21 cellular contexts compared by ENCODE assay signal in the genomic region with DNA sequence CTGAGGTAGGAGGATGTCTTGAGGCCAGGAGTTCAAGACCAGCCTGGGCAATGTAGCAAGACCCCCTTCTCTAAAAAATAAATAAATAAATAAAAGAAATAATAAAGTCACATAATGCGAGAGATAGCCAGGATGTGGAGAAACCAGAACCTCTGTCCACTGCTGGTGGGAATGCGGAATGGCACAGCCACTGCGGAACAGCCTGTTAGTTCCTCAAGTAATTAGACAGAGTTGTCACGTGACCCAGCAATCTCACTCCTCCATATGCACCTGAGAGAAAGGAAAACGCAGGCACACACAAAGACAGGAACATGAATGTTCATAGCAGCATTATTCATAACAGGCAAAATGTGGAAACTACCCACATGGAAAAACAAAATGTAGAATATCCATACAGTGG. TPM values are rescaled to one million over a fixed set of nuclear protein-coding genes. Genes with fewer than 3 reads are reported as not detected.
A peak's percentile ranks its signal among the peaks of the same experiment; 100 is the strongest.
DNase-seq lines count a peak whose midpoint lies in the region; ATAC-seq, FAIRE-seq and TF ChIP-seq lines count a peak whose summit lies in the region.
"Had no signal": no experiment of that assay in that cellular context is flagged by ENCODE, and none has a peak within 500 bp of the region (broad histone marks: within the 10 kb centered on the region; RNA-seq: fewer than 3 reads in every experiment).

No MANE protein-coding gene starts in this region.

- H3K9ac ChIP-seq in HepG2 (ENCODE audit: insufficient read depth, low read depth, low read length), result no peak overlapping the region

- TF ChIP-seq POLR2A in HepG2 (IDR thresholded peaks at IDR 0.05; ENCODE audit: insufficient read depth in 1 of 2, low read depth in 2 of 2, low read length in 2 of 2) (no peak), right lobe of liver (IDR thresholded peaks at IDR 0.05) (no peak)

- CTCF ChIA-PET in HepG2 (lab: Yijun Ruan, JAX; ENCODE audit: low intra/inter-chr PET ratio, low total read pairs), result no interaction called here

- H3K79me2 ChIP-seq in HepG2 (ENCODE audit: insufficient read depth, low read length), result no peaks in the 10 kb centered on the region

- H3K27ac ChIP-seq in HepG2 (ENCODE audit: extremely low read length, insufficient read depth, low read length), result no peak overlapping the region
- no peak overlapping the region for H3K27ac ChIP-seq in right lobe of liver
- no peak overlapping the region for H3K27ac ChIP-seq in aorta (ENCODE audit: low read depth in 1 of 2, low read length in 2 of 2)

- POLR2A ChIA-PET in HepG2 (lab: Yijun Ruan, JAX), result no interaction called here

- no TSS peak for BruUV-seq in HepG2 (replicated peaks; lab: Mats Ljungman, UMichigan)

- TF ChIP-seq RAD21 in HepG2 (CRISPR knock-in tag; IDR thresholded peaks at IDR 0.05), result no peak

- no peak overlapping the region for H3K4me3 ChIP-seq in HepG2 (replicated peaks in 1 of 3; ENCODE audit: insufficient read depth in 1 of 3, low read depth in 2 of 3, low read length in 3 of 3)
- no peak overlapping the region for H3K4me3 ChIP-seq in right lobe of liver
- no peak overlapping the region for H3K4me3 ChIP-seq in astrocyte of the spinal cord (ENCODE audit: low read depth, low read length)
- no peak overlapping the region for H3K4me3 ChIP-seq in aorta (ENCODE audit: low read length in 2 of 2)
- H3K4me3 ChIP-seq: lung had no signal

- no peak for TF ChIP-seq EP300 in HepG2 (IDR thresholded peaks at IDR 0.05; ENCODE audit: low read depth in 2 of 2, low read length in 2 of 2)
- TF ChIP-seq EP300 in HepG2 (CRISPR knock-in tag; IDR thresholded peaks at IDR 0.05; ENCODE audit: borderline replicate concordance), result no peak

- no peak overlapping the region for H2AFZ ChIP-seq in HepG2 (ENCODE audit: low read length)

- H3K27me3 ChIP-seq in HepG2 (ENCODE audit: control insufficient read depth in 1 of 2, insufficient read depth in 2 of 2, low read length in 2 of 2) (peaks cover 0 to 21% of the 10 kb centered on the region in 2 experiments; a peak in 3 of 5 replicates), right lobe of liver (no peaks in the 10 kb centered on the region), aorta (ENCODE audit: control insufficient read depth in 1 of 2, insufficient read depth in 2 of 2, low read length in 1 of 2) (no peaks in the 10 kb centered on the region)

- no peak overlapping the region for H3K4me2 ChIP-seq in HepG2 (ENCODE audit: low read depth, low read length)

- no peak for DNase-seq in HepG2 (ENCODE audit: low spot score)
- DNase-seq in right lobe of liver, result no peak
- no peak for DNase-seq in astrocyte of the spinal cord (ENCODE audit: low read depth, low spot score)
- peak; percentile 49 for DNase-seq in kidney tubule cell (ENCODE audit: low spot score)
- DNase-seq in globus pallidus (ENCODE audit: low spot score), result no peak
- no peak for DNase-seq in aorta
- no peak for DNase-seq in NCI-H2029 treated with DMSO at 0.1 percent for 48 hours (lab: John Stamatoyannopoulos, UW)
- DNase-seq: activated CD4-positive, alpha-beta T cell treated with anti-CD3 and anti-CD28 coated beads for 48 hours; activated naive CD4-positive, alpha-beta T cell treated with anti-CD3 and anti-CD28 coated beads, Interleukin-2, amount 50 U/mL, for 16 hours; AML-193; caudate nucleus; GOT3; naive B cell; NCI-H226; Right ventricle myocardium superior had no signal

- peaks cover 45% of the 10 kb centered on the region for H3K4me1 ChIP-seq in HepG2 (ENCODE audit: insufficient read depth, low read length)
- H3K4me1 ChIP-seq in right lobe of liver, result no peaks in the 10 kb centered on the region
- peaks cover 0 to 2% of the 10 kb centered on the region in 2 donors for H3K4me1 ChIP-seq in aorta (ENCODE audit: control insufficient read depth in 1 of 2, insufficient read depth in 2 of 2, low read length in 2 of 2)

- intact Hi-C loops in HepG2 (cut with micrococcal nuclease; ENCODE audit: unreplicated experiment), result no loop called here
- intact Hi-C loops in right lobe of liver (cut with DNase I), result no loop called here
- intact Hi-C loops in aorta (cut with DNase I), result loop anchor here in 1 of 2 donors (5.0 kb wide), 1 partner anchor 33 kb away; no protein-coding TSS in a partner anchor

- no peaks in the 10 kb centered on the region for H4K20me1 ChIP-seq in HepG2 (ENCODE audit: insufficient read depth, low read length)

- ATAC-seq in HepG2, result no peak
- no peak for ATAC-seq in right lobe of liver
- ATAC-seq in aorta (ENCODE audit: low FRiP score), result no peak
- no peak for ATAC-seq in HG03342 (IDR thresholded peaks at IDR 0.05; ENCODE audit: unreplicated experiment)

- no peaks in the 10 kb centered on the region for H3K9me3 ChIP-seq in HepG2 (ENCODE audit: low read length)
- H3K9me3 ChIP-seq in right lobe of liver, result no peaks in the 10 kb centered on the region
- H3K9me3 ChIP-seq in aorta (ENCODE audit: control insufficient read depth, low read length), result no peaks in the 10 kb centered on the region

- 87% methylated on average over 5 of the region's 5 CpGs for WGBS in HepG2 (ENCODE audit: low lambda C conversion rate)
- WGBS in right lobe of liver (ENCODE audit: insufficient coverage, low coverage, low lambda C conversion rate, missing lambda C conversion rate), result 84% methylated on average over 5 of the region's 5 CpGs
- WGBS in aorta, 2 donors, result 75 to 83% methylated on average over 5 of the region's 5 CpGs

- no peak for FAIRE-seq in HepG2 (lab: Jason Lieb, UNC)
- FAIRE-seq: D721Med, frontal cortex, HTR-8/SVneo had no signal

- H3K36me3 ChIP-seq in HepG2 (replicated peaks in 1 of 2; ENCODE audit: control insufficient read depth in 1 of 2, insufficient read depth in 2 of 2, low read length in 2 of 2) (no peaks in the 10 kb centered on the region), right lobe of liver (no peaks in the 10 kb centered on the region), aorta (ENCODE audit: control insufficient read depth in 1 of 2, insufficient read depth in 2 of 2, low read length in 1 of 2) (no peaks in the 10 kb centered on the region)

- no peak for TF ChIP-seq CTCF in HepG2 (CRISPR knock-in tag; IDR thresholded peaks at IDR 0.05)
- TF ChIP-seq CTCF in right lobe of liver (IDR thresholded peaks at IDR 0.05), result no peak
- peak; percentile 25 for TF ChIP-seq CTCF in astrocyte of the spinal cord (IDR thresholded peaks at IDR 0.05; ENCODE audit: low read depth, low read length)

- in situ Hi-C loops in HepG2 (cut with HindIII; ENCODE audit: extremely low pct_ligation_motif_present, low pct_unique_long_range_greater_than_20kb) (no loop called here), astrocyte of the spinal cord (cut with HindIII; ENCODE audit: low sequenced_read_pairs) (no loop called here)

RNA-seq across cellular contexts. Expression of a gene that starts 27.5 kb away (rescaled TPM):
- total RNA-seq in HepG2 (2016; rRNA removed; fragmentation: Illumina TruSeq; extraction: Trizol) (1.5 and 3.6 TPM in 2 replicates), right lobe of liver (1 to 10 TPM in 3 of 6 experiments, under 1 TPM in 1, not detected in 2; 0.15 to 2.0 (median 1.6) TPM), aorta (1 to 10 TPM; 4.5 to 6.6 TPM)
- 0.53 and 1.6 TPM in 2 replicates for total RNA-seq in HepG2 (2016; cell fraction: cytosol; rRNA removed; fragmentation: Illumina TruSeq; extraction: Trizol; ENCODE audit: low read depth)
- 1.7 and 3.2 TPM in 2 replicates for total RNA-seq in HepG2 (2016; cell fraction: insoluble cytoplasmic fraction; rRNA removed; fragmentation: Illumina TruSeq; extraction: Trizol)
- 2.6 TPM in 2 replicates for total RNA-seq in HepG2 (2016; cell fraction: membrane; rRNA removed; fragmentation: Illumina TruSeq; extraction: Trizol)
- 5.2 and 5.5 TPM in 2 replicates for total RNA-seq in HepG2 (2016; cell fraction: nucleus; rRNA removed; fragmentation: Illumina TruSeq; extraction: Trizol)
- polyA plus RNA-seq in HepG2 (2011; rRNA removed) (8.5 and 12.1 TPM in 2 replicates), aorta (1 to 10 TPM; 1.3 to 2.3 TPM)
- 3.0 and 4.2 TPM in 2 replicates for polyA plus RNA-seq in HepG2 (2011; cell fraction: cytosol; rRNA removed)
- polyA plus RNA-seq in HepG2 (2011; cell fraction: nucleus; rRNA removed), result 48.8 and 59.2 TPM in 2 replicates
- polyA plus RNA-seq in HepG2 (2012), result 1.4 and 5.2 TPM in 2 replicates
- 0.17 and 0.26 TPM in 2 replicates for polyA plus RNA-seq in HepG2 (2016; cell fraction: cytosol; fragmentation: Illumina TruSeq; extraction: Trizol; ENCODE audit: low read depth)
- polyA plus RNA-seq in HepG2 (2016; cell fraction: insoluble cytoplasmic fraction; fragmentation: Illumina TruSeq; extraction: Trizol; ENCODE audit: low read depth), result 1.1 and 1.3 TPM in 2 replicates
- polyA plus RNA-seq in HepG2 (2016; cell fraction: membrane; fragmentation: Illumina TruSeq; extraction: Trizol; ENCODE audit: low read depth), result 0.64 and 0.93 TPM in 2 replicates
- polyA plus RNA-seq in HepG2 (2016; cell fraction: nucleus; fragmentation: Illumina TruSeq; extraction: Trizol; ENCODE audit: insufficient read depth, low read depth), result 13.6 and 20.3 TPM in 2 replicates
- 11.5 and 35.1 TPM in 2 replicates for polyA minus RNA-seq in HepG2 (2011; rRNA and poly(A)+ RNA removed; ENCODE audit: low replicate concordance)
- 3.8 and 5.5 TPM in 2 replicates for polyA minus RNA-seq in HepG2 (2011; cell fraction: cytosol; rRNA and poly(A)+ RNA removed)
- 4.1 and 7.1 TPM in 2 replicates for polyA minus RNA-seq in HepG2 (2011; cell fraction: nucleus; rRNA and poly(A)+ RNA removed)
- total RNA-seq: frontal cortex had no signal

RNA-seq across cellular contexts. Expression of a gene that starts 47.6 kb away (rescaled TPM):
- total RNA-seq in HepG2 (2016; rRNA removed; fragmentation: Illumina TruSeq; extraction: Trizol), result not detected in 2 replicates
- total RNA-seq in HepG2 (2016; cell fraction: cytosol; rRNA removed; fragmentation: Illumina TruSeq; extraction: Trizol; ENCODE audit: low read depth), result not detected in 2 replicates
- total RNA-seq in HepG2 (2016; cell fraction: insoluble cytoplasmic fraction; rRNA removed; fragmentation: Illumina TruSeq; extraction: Trizol), result not detected in 2 replicates
- not detected in 2 replicates for total RNA-seq in HepG2 (2016; cell fraction: membrane; rRNA removed; fragmentation: Illumina TruSeq; extraction: Trizol)
- not detected in 2 replicates for total RNA-seq in HepG2 (2016; cell fraction: nucleus; rRNA removed; fragmentation: Illumina TruSeq; extraction: Trizol)
- 0.07 TPM in 1 of 2 replicates, not detected in the other for polyA plus RNA-seq in HepG2 (2011; rRNA removed)
- 0.05 TPM in 1 of 2 replicates, not detected in the other for polyA plus RNA-seq in HepG2 (2011; cell fraction: cytosol; rRNA removed)
- not detected in 2 replicates for polyA plus RNA-seq in HepG2 (2011; cell fraction: nucleus; rRNA removed)
- polyA plus RNA-seq in HepG2 (2012), result 0.07 TPM in 1 of 2 replicates, not detected in the other
- polyA plus RNA-seq in HepG2 (2016; cell fraction: cytosol; fragmentation: Illumina TruSeq; extraction: Trizol; ENCODE audit: low read depth), result not detected in 2 replicates
- not detected in 2 replicates for polyA plus RNA-seq in HepG2 (2016; cell fraction: insoluble cytoplasmic fraction; fragmentation: Illumina TruSeq; extraction: Trizol; ENCODE audit: low read depth)
- not detected in 2 replicates for polyA plus RNA-seq in HepG2 (2016; cell fraction: membrane; fragmentation: Illumina TruSeq; extraction: Trizol; ENCODE audit: low read depth)
- polyA plus RNA-seq in HepG2 (2016; cell fraction: nucleus; fragmentation: Illumina TruSeq; extraction: Trizol; ENCODE audit: insufficient read depth, low read depth), result not detected in 2 replicates
- polyA minus RNA-seq in HepG2 (2011; rRNA and poly(A)+ RNA removed; ENCODE audit: low replicate concordance), result not detected in 2 replicates
- not detected in 2 replicates for polyA minus RNA-seq in HepG2 (2011; cell fraction: cytosol; rRNA and poly(A)+ RNA removed)
- not detected in 2 replicates for polyA minus RNA-seq in HepG2 (2011; cell fraction: nucleus; rRNA and poly(A)+ RNA removed)
- total RNA-seq in right lobe of liver, result under 1 TPM in 4 of 6 experiments, not detected in 2; 0.10 to 0.75 (median 0.19) TPM
- 1 to 10 TPM; 1.4 to 3.9 TPM for total RNA-seq in aorta
- polyA plus RNA-seq in aorta, result 1 to 10 TPM; 1.4 to 1.6 TPM
- total RNA-seq: MCF 10A had no signal
